Comparison of ENCODE assay signal across 1 cellular context in genomic region chr10:79190740-79191261, GRCh38.
TF ChIP-seq lines count a peak whose summit lies in the region.

No MANE protein-coding gene starts in this region.

TF ChIP-seq in GM12878, 131 proteins besides CTCF, POLR2A, EP300 and RAD21 (continued from another document):
- TF ChIP-seq, protein P1, sequence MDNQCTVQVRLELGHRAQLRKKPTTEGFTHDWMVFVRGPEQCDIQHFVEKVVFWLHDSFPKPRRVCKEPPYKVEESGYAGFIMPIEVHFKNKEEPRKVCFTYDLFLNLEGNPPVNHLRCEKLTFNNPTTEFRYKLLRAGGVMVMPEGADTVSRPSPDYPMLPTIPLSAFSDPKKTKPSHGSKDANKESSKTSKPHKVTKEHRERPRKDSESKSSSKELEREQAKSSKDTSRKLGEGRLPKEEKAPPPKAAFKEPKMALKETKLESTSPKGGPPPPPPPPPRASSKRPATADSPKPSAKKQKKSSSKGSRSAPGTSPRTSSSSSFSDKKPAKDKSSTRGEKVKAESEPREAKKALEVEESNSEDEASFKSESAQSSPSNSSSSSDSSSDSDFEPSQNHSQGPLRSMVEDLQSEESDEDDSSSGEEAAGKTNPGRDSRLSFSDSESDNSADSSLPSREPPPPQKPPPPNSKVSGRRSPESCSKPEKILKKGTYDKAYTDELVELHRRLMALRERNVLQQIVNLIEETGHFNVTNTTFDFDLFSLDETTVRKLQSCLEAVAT (IDR thresholded peaks at IDR 0.05) = peak; percentile 82
